In genomic region chr19:55418185-55418584, GRCh38 we compare ENCODE assay signal across 2 cellular contexts.
TF ChIP-seq lines count a peak whose summit lies in the region.

No MANE protein-coding gene starts in this region.

TF ChIP-seq in HCT116, 20 proteins besides CTCF, POLR2A, EP300 and RAD21 (continued from another document):
- TF ChIP-seq ZBTB33 (IDR thresholded peaks at IDR 0.05; ENCODE audit: extremely low read depth, insufficient replicate concordance, low read length) (no peak), ZFX (IDR thresholded peaks at IDR 0.05) (no peak), ELF1 (IDR thresholded peaks at IDR 0.05; ENCODE audit: borderline replicate concordance, low read depth) (no peak), JUND (IDR thresholded peaks at IDR 0.05) (no peak), TCF7L2 (IDR thresholded peaks at IDR 0.05; ENCODE audit: borderline replicate concordance, extremely low read depth, insufficient read depth, insufficient read length) (no peak), POLR2AphosphoS5 (IDR thresholded peaks at IDR 0.05; ENCODE audit: low read depth, low read length) (no peak), ATF3 (IDR thresholded peaks at IDR 0.05) (no peak), YY1 (IDR thresholded peaks at IDR 0.05; ENCODE audit: extremely low read depth, insufficient replicate concordance, low read depth, low read length) (peak; percentile 14), SP1 (IDR thresholded peaks at IDR 0.05; ENCODE audit: low read depth) (no peak), CBX3 (IDR thresholded peaks at IDR 0.05; ENCODE audit: low read depth) (peak; percentile 86), ZNF274 (IDR thresholded peaks at IDR 0.05; ENCODE audit: low read depth, low read length) (no peak)
- TF ChIP-seq, protein P1, sequence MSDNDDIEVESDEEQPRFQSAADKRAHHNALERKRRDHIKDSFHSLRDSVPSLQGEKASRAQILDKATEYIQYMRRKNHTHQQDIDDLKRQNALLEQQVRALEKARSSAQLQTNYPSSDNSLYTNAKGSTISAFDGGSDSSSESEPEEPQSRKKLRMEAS (IDR thresholded peaks at IDR 0.05), result peak; percentile 93

TF ChIP-seq in neural cell, 6 proteins besides CTCF, POLR2A, EP300 and RAD21 (continued from another document):
- no peak for TF ChIP-seq MXI1 (conservative IDR thresholded peaks at IDR 0.05; ENCODE audit: poor library complexity, severe bottlenecking)
